In genomic region chr9:98229090-98229395, GRCh38 we compare ENCODE assay signal across 24 cellular contexts.
"Had no signal": no experiment of that assay in that cellular context is flagged by ENCODE, and none has a peak within 500 bp of the region (broad histone marks: within the 10 kb centered on the region; RNA-seq: fewer than 3 reads in every experiment).

No MANE protein-coding gene starts in this region.

- ATAC-seq: activated CD4-positive, alpha-beta T cell treated with anti-CD3 and anti-CD28 coated beads for 36 hours; activated naive CD4-positive, alpha-beta T cell treated with anti-CD3 and anti-CD28 coated beads, Interleukin-2, amount 50 U/mL, for 72 hours; activated T-helper 17 cell treated with anti-CD3 and anti-CD28 coated beads, Interleukin-2, amount 50 U/mL, for 72 hours; esophagus mucosa; natural killer cell; stimulated activated memory B cell treated with anti-CD40 and anti-IgM and Interleukin-4, amounts not matched to agents 10 μg/mL and 1 μg/mL and 100 μg/mL, for 72 hours had no signal

- DNase-seq: activated B cell treated with CpG ODN at 0.5 μM for 24 hours; activated CD4-positive, alpha-beta T cell treated with anti-CD3 and anti-CD28 coated beads for 36 hours; activated CD4-positive, alpha-beta T cell treated with anti-CD3 and anti-CD28 coated beads, Interleukin-2, amount 50 U/mL, for 4 hours; activated CD8-positive, alpha-beta memory T cell treated with anti-CD3 and anti-CD28 coated beads for 24 hours; activated CD8-positive, alpha-beta memory T cell treated with anti-CD3 and anti-CD28 coated beads, Interleukin-2, amount 50 U/mL, for 4 hours; activated T-cell treated with anti-CD3 and anti-CD28 coated beads, Interleukin-2, amount 50 U/mL, for 24 hours; caudate nucleus; dermis blood vessel endothelial cell; effector CD8-positive, alpha-beta T cell; hypothalamus; left ventricle myocardium inferior; mammary epithelial cell; midbrain; natural killer cell; stimulated activated CD4-positive, alpha-beta T cell treated with anti-CD3 and anti-CD28 coated beads, Interleukin-15, amount 100 ng/mL, for 24 hours; T-helper 9 cell; transverse colon had no signal

- H3K4me1 Mint-ChIP-seq: activated CD4-positive, alpha-beta T cell treated with anti-CD3 and anti-CD28 coated beads for 36 hours; natural killer cell; stimulated activated memory B cell treated with anti-CD40 and anti-IgM and Interleukin-4, amounts not matched to agents 10 μg/mL and 1 μg/mL and 100 μg/mL, for 72 hours had no signal

- H3K27ac Mint-ChIP-seq: activated B cell treated with CpG ODN at 0.5 μM for 24 hours; activated CD4-positive, alpha-beta T cell treated with anti-CD3 and anti-CD28 coated beads for 36 hours; activated naive CD4-positive, alpha-beta T cell treated with anti-CD3 and anti-CD28 coated beads, Interleukin-2, amount 50 U/mL, for 72 hours; activated T-cell treated with anti-CD3 and anti-CD28 coated beads, Interleukin-2, amount 50 U/mL, for 24 hours; activated T-helper 17 cell treated with anti-CD3 and anti-CD28 coated beads, Interleukin-2, amount 50 U/mL, for 72 hours; natural killer cell; stimulated activated memory B cell treated with anti-CD40 and anti-IgM and Interleukin-4, amounts not matched to agents 10 μg/mL and 1 μg/mL and 100 μg/mL, for 72 hours had no signal

- H3K4me2 ChIP-seq: smooth muscle cell had no signal

- H3K4me1 ChIP-seq: left ventricle myocardium inferior, sigmoid colon had no signal

- H3K27ac ChIP-seq: left ventricle myocardium inferior, sigmoid colon had no signal

- H3K4me3 Mint-ChIP-seq: activated B cell treated with CpG ODN at 0.5 μM for 24 hours; activated CD4-positive, alpha-beta T cell treated with anti-CD3 and anti-CD28 coated beads for 36 hours; activated T-cell treated with anti-CD3 and anti-CD28 coated beads, Interleukin-2, amount 50 U/mL, for 24 hours; activated T-helper 17 cell treated with anti-CD3 and anti-CD28 coated beads, Interleukin-2, amount 50 U/mL, for 72 hours; brain; natural killer cell; stimulated activated memory B cell treated with anti-CD40 and anti-IgM and Interleukin-4, amounts not matched to agents 10 μg/mL and 1 μg/mL and 100 μg/mL, for 72 hours had no signal

- H3K9me3 Mint-ChIP-seq: activated B cell treated with CpG ODN at 0.5 μM for 24 hours; activated naive CD4-positive, alpha-beta T cell treated with anti-CD3 and anti-CD28 coated beads, Interleukin-2, amount 50 U/mL, for 72 hours; activated T-cell treated with anti-CD3 and anti-CD28 coated beads, Interleukin-2, amount 50 U/mL, for 24 hours; activated T-helper 17 cell treated with anti-CD3 and anti-CD28 coated beads, Interleukin-2, amount 50 U/mL, for 72 hours; brain; natural killer cell; stimulated activated memory B cell treated with anti-CD40 and anti-IgM and Interleukin-4, amounts not matched to agents 10 μg/mL and 1 μg/mL and 100 μg/mL, for 72 hours had no signal

- H3K36me3 Mint-ChIP-seq: activated naive CD4-positive, alpha-beta T cell treated with anti-CD3 and anti-CD28 coated beads, Interleukin-2, amount 50 U/mL, for 72 hours had no signal

- H3K9me3 ChIP-seq: left ventricle myocardium inferior, sigmoid colon, transverse colon had no signal

- H3K4me3 ChIP-seq: left ventricle myocardium inferior, sigmoid colon, smooth muscle cell, transverse colon had no signal

- H3K27me3 ChIP-seq: sigmoid colon, transverse colon had no signal

- H3K27me3 Mint-ChIP-seq: activated B cell treated with CpG ODN at 0.5 μM for 24 hours; activated CD4-positive, alpha-beta T cell treated with anti-CD3 and anti-CD28 coated beads for 36 hours; activated T-cell treated with anti-CD3 and anti-CD28 coated beads, Interleukin-2, amount 50 U/mL, for 24 hours; activated T-helper 17 cell treated with anti-CD3 and anti-CD28 coated beads, Interleukin-2, amount 50 U/mL, for 72 hours; brain; stimulated activated memory B cell treated with anti-CD40 and anti-IgM and Interleukin-4, amounts not matched to agents 10 μg/mL and 1 μg/mL and 100 μg/mL, for 72 hours had no signal
